Comparison of ENCODE assay signal across 8 cellular contexts in the genomic region with DNA sequence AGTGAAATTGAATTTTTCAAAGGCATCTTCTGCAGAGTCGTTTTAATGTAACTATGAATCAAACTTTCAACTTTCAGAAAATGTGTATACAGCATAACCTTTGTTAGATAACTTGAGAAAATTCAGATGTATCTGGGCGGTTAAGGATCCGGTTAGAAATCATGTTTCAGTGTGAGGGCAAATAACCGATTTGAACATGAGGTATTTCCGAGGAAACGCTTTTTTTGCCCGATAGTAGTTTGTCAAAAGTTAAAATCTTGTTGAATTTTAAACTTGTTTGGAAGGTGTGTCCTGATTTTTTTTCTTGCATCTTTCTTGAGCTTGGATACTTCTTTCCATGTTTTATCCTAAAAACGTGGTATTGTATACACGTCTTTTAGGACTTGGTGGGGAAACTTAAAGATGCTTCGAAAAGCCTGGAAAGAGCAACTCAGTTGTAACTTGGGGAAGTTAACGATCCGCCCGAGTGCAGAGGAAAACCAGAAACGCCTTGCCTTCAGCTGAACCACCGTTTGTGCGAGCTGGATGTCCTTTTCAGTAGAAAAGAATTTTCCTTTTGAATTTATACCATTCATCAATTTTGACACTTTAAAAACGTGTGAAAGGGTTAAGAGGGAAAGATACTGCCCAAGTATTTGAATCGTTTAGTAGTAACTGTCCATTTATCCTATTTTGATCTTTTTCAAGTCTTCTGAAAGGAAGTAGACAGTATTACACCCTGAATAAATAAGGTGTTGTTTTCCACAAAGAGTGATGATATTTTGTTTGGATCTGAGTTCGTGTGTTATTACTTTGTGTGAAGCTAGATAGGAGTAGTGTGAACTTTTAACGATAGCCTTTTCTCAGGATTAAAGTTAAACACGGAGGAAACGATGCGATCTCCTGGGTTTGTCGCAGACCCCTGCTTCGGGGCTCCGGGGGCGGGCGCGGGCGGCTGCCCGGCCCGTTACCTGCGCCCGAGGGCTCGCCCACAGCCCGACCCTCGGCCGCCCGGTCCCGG. TPM values are rescaled to one million over a fixed set of nuclear protein-coding genes. Genes with fewer than 3 reads are reported as not detected.
DNase-seq lines count a peak whose midpoint lies in the region; ATAC-seq and TF ChIP-seq lines count a peak whose summit lies in the region.

No MANE protein-coding gene starts in this region.

- H3K36me3 ChIP-seq in IMR-90 (ENCODE audit: control insufficient read depth, insufficient read depth, low read length) (no peaks in the 10 kb centered on the region), body of pancreas (replicated peaks in 1 of 2; ENCODE audit: insufficient read depth in 1 of 2, low read depth in 2 of 2) (no peaks in the 10 kb centered on the region), mesodermal cell (ENCODE audit: control insufficient read depth, insufficient read depth, low read length) (no peaks in the 10 kb centered on the region), vagina (no peaks in the 10 kb centered on the region)

- peak overlapping the region; percentile 42; the same call in 1 of the 2 replicates for H3K9ac ChIP-seq in IMR-90 (ENCODE audit: low read depth, low read length)

- H3K4ac ChIP-seq in IMR-90 (ENCODE audit: low read depth, low read length) = no peak overlapping the region

- peak overlapping the region; percentile 95 for H3K4me2 ChIP-seq in IMR-90 (ENCODE audit: low read depth, low read length)

- no peak overlapping the region for H3K27ac ChIP-seq in IMR-90 (ENCODE audit: insufficient read depth, low read length)
- peak overlapping the region; percentile 52 to 87 (median 72) for H3K27ac ChIP-seq in body of pancreas
- no peak overlapping the region for H3K27ac ChIP-seq in mesodermal cell (ENCODE audit: low read depth, low read length, severe bottlenecking)
- peak overlapping the region; percentile 96 for H3K27ac ChIP-seq in vagina

- no peak overlapping the region for H2AK9ac ChIP-seq in IMR-90 (replicated peaks; ENCODE audit: low read depth, low read length, poor library complexity)

- H3K23ac ChIP-seq in IMR-90 (ENCODE audit: low read depth, low read length) = peak overlapping the region; percentile 80; the same call in 1 of the 2 replicates

- CTCF ChIA-PET in IMR-90 (lab: Yijun Ruan, JAX) = no interaction called here

- POLR2A ChIA-PET in IMR-90 (lab: Charles Lee; ENCODE audit: unreplicated experiment) = no interaction called here

- no TSS peak for BruUV-seq in IMR-90 (replicated peaks; lab: Mats Ljungman, UMichigan)

- H3K56ac ChIP-seq in IMR-90 (ENCODE audit: extremely low read depth, insufficient read depth, low read length) = 0 out of 2 replicates have a peak overlapping the region, but pooled peaks have one; percentile 47

- no peak overlapping the region for H2BK20ac ChIP-seq in IMR-90 (ENCODE audit: low read depth, low read length)

- peaks cover 21% of the 10 kb centered on the region for H3K27me3 ChIP-seq in IMR-90 (ENCODE audit: control insufficient read depth, insufficient read depth, low read length)
- no peaks in the 10 kb centered on the region for H3K27me3 ChIP-seq in body of pancreas
- no peaks in the 10 kb centered on the region for H3K27me3 ChIP-seq in vagina

- no peaks in the 10 kb centered on the region; the same call in 1 of the 2 replicates for H3K4me1 ChIP-seq in IMR-90 (ENCODE audit: control insufficient read depth, insufficient read depth, low read length)
- H3K4me1 ChIP-seq in body of pancreas = peaks cover 62% of the 10 kb centered on the region
- peaks cover 11% of the 10 kb centered on the region for H3K4me1 ChIP-seq in mesodermal cell (ENCODE audit: control insufficient read depth, insufficient read depth, low read length, poor library complexity, severe bottlenecking)
- peaks cover 62% of the 10 kb centered on the region for H3K4me1 ChIP-seq in vagina

- ATAC-seq in IMR-90 (ENCODE audit: low read depth) = no peak
- ATAC-seq in body of pancreas = no peak
- no peak for ATAC-seq in GM21619 (IDR thresholded peaks at IDR 0.05; ENCODE audit: unreplicated experiment)
- no peak for ATAC-seq in GM21526 (IDR thresholded peaks at IDR 0.05; ENCODE audit: low FRiP score, unreplicated experiment)

- peak overlapping the region; percentile 45; the same call in 1 of the 2 replicates for H4K5ac ChIP-seq in IMR-90 (ENCODE audit: low read depth, low read length)

- no peak overlapping the region for H4K91ac ChIP-seq in IMR-90 (ENCODE audit: insufficient read depth, low read depth, low read length)

- no peaks in the 10 kb centered on the region; the same call in 1 of the 2 replicates for H3K9me1 ChIP-seq in IMR-90 (ENCODE audit: insufficient read depth, low read length)

- 100% methylated on average over 4 of the region's 40 CpGs; no CpG with 5 or more reads in 1 of the 2 experiments for WGBS in IMR-90 (ENCODE audit: extremely low coverage in 2 of 2, insufficient read length in 1 of 2), 2 experiments
- 33 to 36% methylated on average over 34 to 40 of the region's 40 CpGs for WGBS in body of pancreas, 2 donors
- WGBS in mesodermal cell (ENCODE audit: insufficient coverage in 2 of 2), 2 experiments = 2 to 3% methylated on average over 32 to 33 of the region's 40 CpGs

- H2AK5ac ChIP-seq in IMR-90 (ENCODE audit: low read depth, low read length) = peak overlapping the region; percentile 40; the same call in 1 of the 2 replicates

- H4K8ac ChIP-seq in IMR-90 (ENCODE audit: low read depth in 2 of 2, low read length in 2 of 2) = peak overlapping the region; percentile 62; a peak in 2 of 4 replicates

- intact Hi-C loops in IMR-90 (cut with micrococcal nuclease) (loop anchor here (5.0 to 10.0 kb wide), 3 partner anchors 235 to 823 kb away; partner anchors contain the start of gene PIP4K2A), body of pancreas (cut with DNase I) (no loop called here), vagina (cut with DNase I) (no loop called here)

- no peak overlapping the region for H3K14ac ChIP-seq in IMR-90 (replicated peaks; ENCODE audit: low read depth, low read length)

- no peak overlapping the region for H2BK5ac ChIP-seq in IMR-90 (ENCODE audit: low read depth, low read length, poor library complexity, severe bottlenecking)

- dilution Hi-C loops in IMR-90 (cut with HindIII; ENCODE audit: low sequenced_read_pairs, unreplicated experiment) = no loop called here

- H3K18ac ChIP-seq in IMR-90 (ENCODE audit: low read depth, low read length) = 0 out of 2 replicates have a peak overlapping the region, but pooled peaks have one; percentile 16

- TF ChIP-seq POLR2A in IMR-90 (IDR thresholded peaks at IDR 0.05; ENCODE audit: low read depth, low read length) (no peak), body of pancreas (IDR thresholded peaks at IDR 0.05) (no peak), vagina (IDR thresholded peaks at IDR 0.05) (no peak)

- TF ChIP-seq CTCF in IMR-90 (conservative IDR thresholded peaks at IDR 0.05; ENCODE audit: low read depth, low read length) (no peak), body of pancreas (IDR thresholded peaks at IDR 0.05) (no peak), vagina (IDR thresholded peaks at IDR 0.05) (no peak)

- H4K20me1 ChIP-seq in IMR-90 (ENCODE audit: insufficient read depth, low read length) = peaks cover 10% of the 10 kb centered on the region; the same call in 1 of the 2 replicates

- in situ Hi-C loops in IMR-90 (cut with MboI; ENCODE audit: low sequenced_read_pairs) = loop anchor here (10.0 to 25.0 kb wide), 4 partner anchors 315 to 808 kb away; partner anchors contain the start of gene DNAJC1

- H3K9me3 ChIP-seq in IMR-90 (ENCODE audit: control insufficient read depth, insufficient read depth, low read length) (0 out of 2 replicates have a peak, but pooled peaks cover 3% of the 10 kb centered on the region), body of pancreas (no peaks in the 10 kb centered on the region), mesodermal cell (ENCODE audit: control insufficient read depth, low read length) (no peaks in the 10 kb centered on the region), vagina (no peaks in the 10 kb centered on the region)

- H2BK15ac ChIP-seq in IMR-90 (ENCODE audit: low read depth, low read length) = no peak overlapping the region

- DNase-seq in CD1c-positive myeloid dendritic cell (ENCODE audit: extremely low spot score) = peak; percentile 45
- no peak for DNase-seq in IMR-90
- no peak for DNase-seq in body of pancreas
- no peak for DNase-seq in vagina (ENCODE audit: extremely low spot score in 2 of 2)
- no peak for DNase-seq in NCI-H524 (lab: John Stamatoyannopoulos, UW)

- no peak overlapping the region for H2BK120ac ChIP-seq in IMR-90 (ENCODE audit: low read depth, low read length)

- peak overlapping the region; percentile 79 for H2AFZ ChIP-seq in IMR-90 (replicated peaks; ENCODE audit: low read length, poor library complexity)

- H3K4me3 ChIP-seq in IMR-90 (ENCODE audit: insufficient read depth, low read depth, low read length) (peak overlapping the region; percentile 64), body of pancreas (no peak overlapping the region), mesodermal cell (ENCODE audit: extremely low read depth, insufficient read depth, low read length, poor library complexity, severe bottlenecking) (peak overlapping the region; percentile 28), vagina (peak overlapping the region; percentile 73 to 79)

- TF ChIP-seq RAD21 in IMR-90 (IDR thresholded peaks at IDR 0.05; ENCODE audit: low read length) = no peak

- H3K79me1 ChIP-seq in IMR-90 (ENCODE audit: low read depth in 1 of 2, low read length in 2 of 2) = peaks cover 19 to 23% of the 10 kb centered on the region in 2 experiments

TF ChIP-seq in IMR-90, 13 proteins besides CTCF, POLR2A, EP300 and RAD21 (continues in another document):
- no peak for TF ChIP-seq CEBPB (IDR thresholded peaks at IDR 0.05; ENCODE audit: low read depth, low read length)

RNA-seq across cellular contexts. Expression of gene BMI1, which starts 1.0 kb away (rescaled TPM):
- total RNA-seq in IMR-90 (2012; rRNA removed) = 25.8 and 38.3 TPM in 2 replicates
- polyA plus RNA-seq in IMR-90 (2012; rRNA removed) = 19.7 and 19.9 TPM in 2 replicates
- polyA plus RNA-seq in IMR-90 (2012; cell fraction: cytosol; rRNA removed) = 3.9 and 8.7 TPM in 2 replicates
- 5.1 and 28.1 TPM in 2 replicates for polyA plus RNA-seq in IMR-90 (2012; cell fraction: nucleus; rRNA removed; ENCODE audit: low replicate concordance)
- 10 to 100 TPM; 24.7 to 38.7 TPM for total RNA-seq in body of pancreas
- polyA plus RNA-seq in mesodermal cell (2013, experiment 1 of 2) = 16.6 TPM
- polyA plus RNA-seq in mesodermal cell (2013, experiment 2 of 2) = 24.3 TPM
- total RNA-seq in vagina = 44.7 TPM

RNA-seq across cellular contexts. Expression of gene COMMD3, which starts 3.7 kb away (rescaled TPM):
- total RNA-seq in IMR-90 (2012; rRNA removed) (33.1 and 44.8 TPM in 2 replicates), body of pancreas (10 to 100 TPM; 14.8 to 32.7 TPM), vagina (27.0 TPM)
- 25.4 and 30.8 TPM in 2 replicates for polyA plus RNA-seq in IMR-90 (2012; rRNA removed)
- 29.0 and 38.5 TPM in 2 replicates for polyA plus RNA-seq in IMR-90 (2012; cell fraction: cytosol; rRNA removed)
- polyA plus RNA-seq in IMR-90 (2012; cell fraction: nucleus; rRNA removed; ENCODE audit: low replicate concordance) = 13.4 and 38.7 TPM in 2 replicates
- 19.9 TPM for polyA plus RNA-seq in mesodermal cell (2013, experiment 1 of 2)
- 30.5 TPM for polyA plus RNA-seq in mesodermal cell (2013, experiment 2 of 2)

RNA-seq across cellular contexts. Expression of gene SPAG6, which starts 25.4 kb away (rescaled TPM):
- not detected in 2 replicates for total RNA-seq in IMR-90 (2012; rRNA removed)
- not detected in 2 replicates for polyA plus RNA-seq in IMR-90 (2012; rRNA removed)
- polyA plus RNA-seq in IMR-90 (2012; cell fraction: cytosol; rRNA removed) = not detected in 2 replicates
- not detected in 2 replicates for polyA plus RNA-seq in IMR-90 (2012; cell fraction: nucleus; rRNA removed; ENCODE audit: low replicate concordance)
- under 1 TPM in 1 of 2 donors, not detected in 1; 0.26 TPM for total RNA-seq in body of pancreas
- polyA plus RNA-seq in mesodermal cell (2013, experiment 1 of 2) = 0.18 TPM
- polyA plus RNA-seq in mesodermal cell (2013, experiment 2 of 2) = 0.20 TPM
- not detected for total RNA-seq in vagina

Comparison
In these comparisons a context has a peak if more than half of its experiments do, and no peak if none do; other contexts are left out.
1. H3K27ac ChIP-seq: peak in body of pancreas (4 of 4) and vagina (single experiment); none in IMR-90 (single experiment) and mesodermal cell (single experiment).
2. H3K4me3 ChIP-seq: peak in IMR-90 (single experiment), mesodermal cell (single experiment) and vagina (2 of 2); none in body of pancreas (0 of 2).